Comparison of ENCODE assay signal across 1 cellular context in genomic region chr11:116786966-116787365, GRCh38.
TF ChIP-seq lines count a peak whose summit lies in the region.

No MANE protein-coding gene starts in this region.

TF ChIP-seq in IMR-90, 13 proteins besides CTCF, POLR2A, EP300 and RAD21 (continued from another document):
- TF ChIP-seq USF2 (IDR thresholded peaks at IDR 0.05; ENCODE audit: low read depth, low read length) (no peak), MAFK (IDR thresholded peaks at IDR 0.05; ENCODE audit: low read depth, low read length) (no peak), RCOR1 (IDR thresholded peaks at IDR 0.05; ENCODE audit: insufficient replicate concordance, low read length) (no peak), FOS (IDR thresholded peaks at IDR 0.05; ENCODE audit: low read depth, low read length) (no peak), ELK1 (IDR thresholded peaks at IDR 0.05; ENCODE audit: borderline replicate concordance, low read depth, low read length) (no peak), BHLHE40 (IDR thresholded peaks at IDR 0.05; ENCODE audit: low read depth, low read length) (no peak), SMC3 (IDR thresholded peaks at IDR 0.05; ENCODE audit: low read depth, low read length) (no peak), NFE2L2 (IDR thresholded peaks at IDR 0.05; ENCODE audit: low read depth, low read length) (no peak)
